ENCODE assay signal across 2 cellular contexts in genomic region chr21:45456836-45457160, GRCh38.
TF ChIP-seq lines count a peak whose summit lies in the region.

No MANE protein-coding gene starts in this region.

TF ChIP-seq in liver, 16 proteins besides CTCF, POLR2A, EP300 and RAD21 (continued from another document):
- TF ChIP-seq ZBTB33 (IDR thresholded peaks at IDR 0.05) (no peak), REST (IDR thresholded peaks at IDR 0.05) (no peak)

TF ChIP-seq in HepG2, 621 proteins besides CTCF, POLR2A, EP300 and RAD21 (continued from another document):
- no peak for TF ChIP-seq SUZ12 (IDR thresholded peaks at IDR 0.05; ENCODE audit: low read depth, low read length)
- TF ChIP-seq FOXA3 (CRISPR knock-in tag; IDR thresholded peaks at IDR 0.05), result no peak
- no peak for TF ChIP-seq FOXC1 (CRISPR knock-in tag; IDR thresholded peaks at IDR 0.05; ENCODE audit: borderline replicate concordance)
- no peak for TF ChIP-seq ZSCAN30 (CRISPR knock-in tag; IDR thresholded peaks at IDR 0.05)
- TF ChIP-seq CSRNP2 (CRISPR knock-in tag; conservative IDR thresholded peaks at IDR 0.05; ENCODE audit: low read depth), result no peak
- no peak for TF ChIP-seq ZNF546 (CRISPR knock-in tag; conservative IDR thresholded peaks at IDR 0.05)
- no peak for TF ChIP-seq MXD3 (CRISPR knock-in tag; IDR thresholded peaks at IDR 0.05)
- TF ChIP-seq ZNF362 (CRISPR knock-in tag; IDR thresholded peaks at IDR 0.05; ENCODE audit: borderline replicate concordance), result no peak
- no peak for TF ChIP-seq ZNF510 (CRISPR knock-in tag; IDR thresholded peaks at IDR 0.05; ENCODE audit: low read depth)
- no peak for TF ChIP-seq FOXK2 (IDR thresholded peaks at IDR 0.05)
- no peak for TF ChIP-seq ZHX1 (CRISPR knock-in tag; IDR thresholded peaks at IDR 0.05; ENCODE audit: low read depth)
- TF ChIP-seq ZNF331 (CRISPR knock-in tag; IDR thresholded peaks at IDR 0.05), result no peak
- TF ChIP-seq NRL (CRISPR knock-in tag; IDR thresholded peaks at IDR 0.05; ENCODE audit: borderline replicate concordance), result no peak
TF ChIP-seq in HepG2: peak in this region for 0.
